Comparison of ENCODE assay signal across 8 cellular contexts in the genomic region with DNA sequence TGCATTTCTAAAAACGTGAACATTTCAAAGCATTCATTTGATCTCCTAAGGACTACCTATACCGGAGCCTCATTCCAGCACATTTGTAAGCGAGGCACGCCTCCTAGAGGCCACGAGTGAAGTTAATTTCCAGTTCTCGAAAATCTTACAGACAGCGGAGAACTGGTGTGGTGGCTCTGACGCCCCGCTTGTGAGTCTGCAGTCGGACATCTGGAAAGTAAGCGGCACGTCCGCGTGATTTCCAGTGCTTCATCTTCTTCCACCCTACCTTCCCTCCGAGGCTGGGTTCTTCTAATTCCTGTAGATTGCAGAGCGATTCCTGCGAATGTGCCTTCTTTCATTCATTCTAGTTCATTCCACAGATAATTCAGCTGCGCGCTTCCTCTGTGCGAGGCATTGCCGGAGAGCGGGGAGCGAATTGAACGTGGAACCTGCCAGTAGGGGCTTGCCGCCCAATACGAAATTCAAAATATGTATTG. TPM values are rescaled to one million over a fixed set of nuclear protein-coding genes. Genes with fewer than 3 reads are reported as not detected.
DNase-seq lines count a peak whose midpoint lies in the region; ATAC-seq and TF ChIP-seq lines count a peak whose summit lies in the region.

No MANE protein-coding gene starts in this region.

- H3K27ac Mint-ChIP-seq in activated naive CD4-positive, alpha-beta T cell treated with anti-CD3 and anti-CD28 coated beads, Interleukin-2, amount 50 U/mL, for 72 hours, result peak overlapping the region; percentile 91 to 100

- TF ChIP-seq EP300 in ovary (IDR thresholded peaks at IDR 0.05), result no peak

- DNase-seq in GM04503 (ENCODE audit: low read depth), result peak; percentile 73
- peak; percentile 92 for DNase-seq in HCEC 1CT
- DNase-seq in MM.1S, result peak; percentile 93
- peak; percentile 92 for DNase-seq in SK-MEL-5 (ENCODE audit: low read depth, low spot score)
- DNase-seq in activated naive CD4-positive, alpha-beta T cell treated with anti-CD3 and anti-CD28 coated beads, Interleukin-2, amount 50 U/mL, for 72 hours (ENCODE audit: low spot score in 2 of 2), result peak; percentile 73 to 79
- peak; percentile 72 to 95 (median 87) for DNase-seq in head of caudate nucleus
- DNase-seq in ovary, result peak; percentile 69 to 86 (median 83)
- DNase-seq in tibial artery, result peak; percentile 82 to 86

- H3K27me3 ChIP-seq in MM.1S (replicated peaks; ENCODE audit: insufficient read depth, low read length) (no peaks in the 10 kb centered on the region), ovary (no peaks in the 10 kb centered on the region), tibial artery (no peaks in the 10 kb centered on the region)

- TF ChIP-seq CTCF in MM.1S (IDR thresholded peaks at IDR 0.05; ENCODE audit: low read length) (peak; percentile 80), ovary (IDR thresholded peaks at IDR 0.05) (peak; percentile 73 to 87 (median 83)), tibial artery (IDR thresholded peaks at IDR 0.05) (peak; percentile 78 to 80)

- H3K9me2 ChIP-seq in MM.1S (replicated peaks; ENCODE audit: insufficient read depth, low read length), result no peaks in the 10 kb centered on the region

- in situ Hi-C loops in SK-MEL-5 (cut with HindIII; ENCODE audit: low pct_unique_long_range_greater_than_20kb, low sequenced_read_pairs), result no loop called here

- peak overlapping the region; percentile 89 for H3K4me2 ChIP-seq in MM.1S (ENCODE audit: low read depth, low read length)

- H3K27ac ChIP-seq in MM.1S (ENCODE audit: low read length) (peak overlapping the region; percentile 39; the same call in 1 of the 2 replicates), ovary (no peak overlapping the region), tibial artery (peak overlapping the region; percentile 35 to 66)

- H3F3A ChIP-seq in MM.1S (ENCODE audit: insufficient read depth, low read length), result peaks cover 5% of the 10 kb centered on the region

- H3K9ac ChIP-seq in MM.1S (ENCODE audit: low read length), result peak overlapping the region; percentile 77

- H3K4me3 ChIP-seq in MM.1S (ENCODE audit: low read length) (peak overlapping the region; percentile 89), ovary (peak overlapping the region; percentile 63), tibial artery (peak overlapping the region; percentile 61 to 67)

- peaks cover 0 to 4% of the 10 kb centered on the region in 2 donors for H3K9me3 Mint-ChIP-seq in activated naive CD4-positive, alpha-beta T cell treated with anti-CD3 and anti-CD28 coated beads, Interleukin-2, amount 50 U/mL, for 72 hours

- H2AFZ ChIP-seq in MM.1S (ENCODE audit: low read length), result peak overlapping the region; percentile 98

- peaks cover 36% of the 10 kb centered on the region for H3K79me2 ChIP-seq in MM.1S (ENCODE audit: low read length)

- H3K9me3 ChIP-seq in MM.1S (replicated peaks; ENCODE audit: insufficient read depth, low read length), result no peaks in the 10 kb centered on the region
- H3K9me3 ChIP-seq in ovary, result no peaks in the 10 kb centered on the region
- H3K9me3 ChIP-seq in tibial artery, result no peaks in the 10 kb centered on the region

- peaks cover 34 to 38% of the 10 kb centered on the region in 2 donors for H3K36me3 Mint-ChIP-seq in activated naive CD4-positive, alpha-beta T cell treated with anti-CD3 and anti-CD28 coated beads, Interleukin-2, amount 50 U/mL, for 72 hours

- 0% methylated on average over 26 of the region's 26 CpGs for WGBS in ovary, 3 donors

- TF ChIP-seq POLR2A in ovary (IDR thresholded peaks at IDR 0.05), result no peak

- H3K4me1 ChIP-seq in MM.1S (ENCODE audit: low read length) (peaks cover 34% of the 10 kb centered on the region), ovary (ENCODE audit: insufficient read depth) (peaks cover 4% of the 10 kb centered on the region), tibial artery (peaks cover 0 to 38% (median 13%) of the 10 kb centered on the region in 4 donors)

- peak; percentile 83 to 90 for ATAC-seq in activated naive CD4-positive, alpha-beta T cell treated with anti-CD3 and anti-CD28 coated beads, Interleukin-2, amount 50 U/mL, for 72 hours

- H3K36me3 ChIP-seq in MM.1S (replicated peaks; ENCODE audit: insufficient read depth, low read length) (no peaks in the 10 kb centered on the region), ovary (no peaks in the 10 kb centered on the region), tibial artery (peaks cover 7 to 17% (median 15%) of the 10 kb centered on the region in 3 donors)

- H4K20me1 ChIP-seq in MM.1S (ENCODE audit: insufficient read depth, low read length), result no peaks in the 10 kb centered on the region

- intact Hi-C loops in head of caudate nucleus (cut with DNase I) (loop anchor here (2.0 to 10.0 kb wide), 5 partner anchors 92 to 414 kb away; partner anchors contain the start of genes BAG2, BEND6, KIAA1586 and RAB23), ovary (cut with DNase I) (loop anchor here in 3 of 4 donors (5.0 to 10.0 kb wide), 5 partner anchors 62 to 414 kb away; no protein-coding TSS in a partner anchor), tibial artery (cut with DNase I; ENCODE audit: low total_unique reads) (loop anchor here (2.0 to 5.0 kb wide), 2 partner anchors 126 to 229 kb away; no protein-coding TSS in a partner anchor)

RNA-seq across cellular contexts. Expression of gene PRIM2, which starts 0.8 kb away (rescaled TPM):
- 28.6 and 29.9 TPM in 2 replicates for total RNA-seq in SK-MEL-5 (2014; rRNA removed; shearing (Covaris generic))
- 15.7 and 17.7 TPM in 2 replicates for polyA plus RNA-seq in SK-MEL-5 (2015; cell fraction: cytosol; rRNA removed)
- polyA plus RNA-seq in SK-MEL-5 (2015; cell fraction: nucleus; rRNA removed), result 7.4 TPM in 2 replicates
- 10 to 100 TPM; 45.5 to 67.6 TPM for total RNA-seq in activated naive CD4-positive, alpha-beta T cell treated with anti-CD3 and anti-CD28 coated beads, Interleukin-2, amount 50 U/mL, for 72 hours
- total RNA-seq in ovary, result 10 to 100 TPM in 4 of 7 donors, 1 to 10 TPM in 3; 8.9 to 12.0 (median 10.8) TPM
- 1 to 10 TPM; 5.9 to 7.6 TPM for polyA plus RNA-seq in ovary

Comparison
In these comparisons a context has a peak if more than half of its experiments do, and no peak if none do; other contexts are left out.
1. H3K27ac ChIP-seq: peak in MM.1S (single experiment) and tibial artery (2 of 2); none in ovary (0 of 2).
2. Peak in every context shown above with its lines, with median percentiles within 50 percentile points of each other: DNase-seq, H3K4me3 ChIP-seq and CTCF ChIP-seq.